3 cellular contexts compared by ENCODE assay signal in genomic region chr19:40452016-40452415, GRCh38.
TF ChIP-seq lines count a peak whose summit lies in the region.

No MANE protein-coding gene starts in this region.

TF ChIP-seq in SK-N-SH treated with all-trans-retinoic acid at 6 μM for 48 hours, 23 proteins besides CTCF, POLR2A, EP300 and RAD21:
- no peak for TF ChIP-seq ESRRG (CRISPR knock-in tag; IDR thresholded peaks at IDR 0.05)
- TF ChIP-seq ISL1 (CRISPR knock-in tag; IDR thresholded peaks at IDR 0.05) = no peak
- TF ChIP-seq TOX (CRISPR knock-in tag; IDR thresholded peaks at IDR 0.05; ENCODE audit: borderline replicate concordance) = no peak
- TF ChIP-seq ZNF8 (CRISPR knock-in tag; IDR thresholded peaks at IDR 0.05) = no peak
- TF ChIP-seq RARB (CRISPR knock-in tag; IDR thresholded peaks at IDR 0.05) = no peak
- TF ChIP-seq ZFP30 (CRISPR knock-in tag; IDR thresholded peaks at IDR 0.05) = no peak
- no peak for TF ChIP-seq PPARA (CRISPR knock-in tag; IDR thresholded peaks at IDR 0.05; ENCODE audit: borderline replicate concordance)
- no peak for TF ChIP-seq OSR1 (CRISPR knock-in tag; IDR thresholded peaks at IDR 0.05)
- no peak for TF ChIP-seq ZNF565 (CRISPR knock-in tag; conservative IDR thresholded peaks at IDR 0.05; ENCODE audit: low read depth)
- TF ChIP-seq SNAI2 (CRISPR knock-in tag; IDR thresholded peaks at IDR 0.05) = no peak
- no peak for TF ChIP-seq ARNTL (CRISPR knock-in tag; IDR thresholded peaks at IDR 0.05; ENCODE audit: borderline replicate concordance, low read depth)
- no peak for TF ChIP-seq GLIS3 (CRISPR knock-in tag; IDR thresholded peaks at IDR 0.05)

TF ChIP-seq in SK-N-SH, 30 proteins besides CTCF, POLR2A, EP300 and RAD21:
- TF ChIP-seq TAF1 (IDR thresholded peaks at IDR 0.05; ENCODE audit: borderline replicate concordance, low read depth, low read length) = no peak
- TF ChIP-seq JUND (IDR thresholded peaks at IDR 0.05) = no peak
- no peak for TF ChIP-seq SIN3A (IDR thresholded peaks at IDR 0.05; ENCODE audit: borderline replicate concordance, low read depth, low read length)
- TF ChIP-seq YY1 (IDR thresholded peaks at IDR 0.05; ENCODE audit: low read depth) = no peak
- TF ChIP-seq USF1 (IDR thresholded peaks at IDR 0.05; ENCODE audit: borderline replicate concordance, low read depth) = no peak
- no peak for TF ChIP-seq MXI1 (IDR thresholded peaks at IDR 0.05; ENCODE audit: low read depth, low read length)
- TF ChIP-seq RFX5 (IDR thresholded peaks at IDR 0.05; ENCODE audit: low read length) = no peak
- TF ChIP-seq ZBTB33 (IDR thresholded peaks at IDR 0.05; ENCODE audit: borderline replicate concordance, low read depth) = no peak
- TF ChIP-seq EZH2phosphoT487 (IDR thresholded peaks at IDR 0.05; ENCODE audit: borderline replicate concordance, low read depth) = no peak
- TF ChIP-seq NRF1 (IDR thresholded peaks at IDR 0.05; ENCODE audit: low read depth, low read length) = no peak
- no peak for TF ChIP-seq POLR2AphosphoS5 (IDR thresholded peaks at IDR 0.05; ENCODE audit: low read depth, low read length)
- TF ChIP-seq MAX (IDR thresholded peaks at IDR 0.05; ENCODE audit: low read depth) = no peak
- TF ChIP-seq, protein P1, sequence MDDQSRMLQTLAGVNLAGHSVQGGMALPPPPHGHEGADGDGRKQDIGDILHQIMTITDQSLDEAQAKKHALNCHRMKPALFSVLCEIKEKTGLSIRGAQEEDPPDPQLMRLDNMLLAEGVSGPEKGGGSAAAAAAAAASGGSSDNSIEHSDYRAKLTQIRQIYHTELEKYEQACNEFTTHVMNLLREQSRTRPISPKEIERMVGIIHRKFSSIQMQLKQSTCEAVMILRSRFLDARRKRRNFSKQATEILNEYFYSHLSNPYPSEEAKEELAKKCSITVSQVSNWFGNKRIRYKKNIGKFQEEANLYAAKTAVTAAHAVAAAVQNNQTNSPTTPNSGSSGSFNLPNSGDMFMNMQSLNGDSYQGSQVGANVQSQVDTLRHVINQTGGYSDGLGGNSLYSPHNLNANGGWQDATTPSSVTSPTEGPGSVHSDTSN (IDR thresholded peaks at IDR 0.05) = no peak
- TF ChIP-seq RXRA (IDR thresholded peaks at IDR 0.05; ENCODE audit: borderline replicate concordance, low read depth) = no peak

TF ChIP-seq in IMR-90, 13 proteins besides CTCF, POLR2A, EP300 and RAD21:
- no peak for TF ChIP-seq SMC3 (IDR thresholded peaks at IDR 0.05; ENCODE audit: low read depth, low read length)
- no peak for TF ChIP-seq BHLHE40 (IDR thresholded peaks at IDR 0.05; ENCODE audit: low read depth, low read length)
- no peak for TF ChIP-seq MAZ (IDR thresholded peaks at IDR 0.05; ENCODE audit: borderline replicate concordance, low read depth, low read length)
- TF ChIP-seq CEBPB (IDR thresholded peaks at IDR 0.05; ENCODE audit: low read depth, low read length) = no peak
- no peak for TF ChIP-seq USF2 (IDR thresholded peaks at IDR 0.05; ENCODE audit: low read depth, low read length)
- no peak for TF ChIP-seq NFE2L2 (IDR thresholded peaks at IDR 0.05; ENCODE audit: low read depth, low read length)
- TF ChIP-seq, protein P2, sequence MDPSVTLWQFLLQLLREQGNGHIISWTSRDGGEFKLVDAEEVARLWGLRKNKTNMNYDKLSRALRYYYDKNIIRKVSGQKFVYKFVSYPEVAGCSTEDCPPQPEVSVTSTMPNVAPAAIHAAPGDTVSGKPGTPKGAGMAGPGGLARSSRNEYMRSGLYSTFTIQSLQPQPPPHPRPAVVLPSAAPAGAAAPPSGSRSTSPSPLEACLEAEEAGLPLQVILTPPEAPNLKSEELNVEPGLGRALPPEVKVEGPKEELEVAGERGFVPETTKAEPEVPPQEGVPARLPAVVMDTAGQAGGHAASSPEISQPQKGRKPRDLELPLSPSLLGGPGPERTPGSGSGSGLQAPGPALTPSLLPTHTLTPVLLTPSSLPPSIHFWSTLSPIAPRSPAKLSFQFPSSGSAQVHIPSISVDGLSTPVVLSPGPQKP (IDR thresholded peaks at IDR 0.05; ENCODE audit: borderline replicate concordance, low read depth, low read length) = no peak
- no peak for TF ChIP-seq MAFK (IDR thresholded peaks at IDR 0.05; ENCODE audit: low read depth, low read length)
- TF ChIP-seq FOS (IDR thresholded peaks at IDR 0.05; ENCODE audit: low read depth, low read length) = no peak
- no peak for TF ChIP-seq CHD1 (IDR thresholded peaks at IDR 0.05; ENCODE audit: low read depth, low read length)
- no peak for TF ChIP-seq MXI1 (IDR thresholded peaks at IDR 0.05; ENCODE audit: borderline replicate concordance, low read depth, low read length)
- TF ChIP-seq RCOR1 (IDR thresholded peaks at IDR 0.05; ENCODE audit: insufficient replicate concordance, low read length) = no peak
- TF ChIP-seq RFX5 (IDR thresholded peaks at IDR 0.05; ENCODE audit: low read depth, low read length) = no peak
